ENCODE assay signal across 20 cellular contexts in genomic region chr7:147722119-147722518, GRCh38.
"Had no signal": no experiment of that assay in that cellular context is flagged by ENCODE, and none has a peak within 500 bp of the region (broad histone marks: within the 10 kb centered on the region; RNA-seq: fewer than 3 reads in every experiment).

No MANE protein-coding gene starts in this region.

- ATAC-seq: foreskin keratinocyte; gastroesophageal sphincter; heart left ventricle; left lung; mucosa of descending colon; natural killer cell treated with Interleukin-12 subunit alpha and Interleukin-12 subunit beta and Interleukin-15 and Interleukin-18, amount 100 ng/mL, for 72 hours; sciatic nerve; stimulated activated effector memory CD8-positive, alpha-beta T cell treated with anti-CD3 and anti-CD28 coated beads, Interleukin-12 subunit alpha, Interleukin-12 subunit beta, amount 100 ng/mL, for 72 hours had no signal

- DNase-seq: colonic mucosa; effector memory CD4-positive, alpha-beta T cell; foreskin keratinocyte; heart left ventricle; kidney; left lung; mesenchymal stem cell; mucosa of descending colon; naive B cell; stimulated activated CD4-positive, alpha-beta T cell treated with anti-CD3 and anti-CD28 coated beads, Interleukin-12 subunit alpha, Interleukin-12 subunit beta, amount 100 ng/mL, for 4 hours; stimulated activated CD4-positive, alpha-beta T cell treated with anti-CD3 and anti-CD28 coated beads, Interleukin-1b, Interleukin-23, amount 100 ng/mL, for 48 hours; stimulated activated CD4-positive, alpha-beta T cell treated with anti-CD3 and anti-CD28 coated beads, Interleukin-4, amount 100 ng/mL, for 1 hour; stimulated activated naive CD4-positive, alpha-beta T cell treated with Interleukin-2 at 50 U/mL for 16 hours; stomach; thyroid gland; trophoblast cell had no signal
